In genomic region chr14:89276424-89276975, GRCh38 we compare ENCODE assay signal across 7 cellular contexts.
DNase-seq lines count a peak whose midpoint lies in the region; ATAC-seq and TF ChIP-seq lines count a peak whose summit lies in the region.

No MANE protein-coding gene starts in this region.

- TF ChIP-seq EP300 in sigmoid colon (IDR thresholded peaks at IDR 0.05): no peak

- H3K36me3 ChIP-seq in esophagus squamous epithelium (peaks cover 0 to 50% (median 0%) of the 10 kb centered on the region in 3 donors), sigmoid colon (peaks cover 0 to 11% (median 0%) of the 10 kb centered on the region in 4 donors)

- no peak overlapping the region for H3K4me3 ChIP-seq in esophagus squamous epithelium
- no peak overlapping the region for H3K4me3 ChIP-seq in sigmoid colon

- TF ChIP-seq POLR2A in GM19193 (IDR thresholded peaks at IDR 0.05; ENCODE audit: extremely low read depth, insufficient read depth, insufficient read length) (peak; percentile 57), esophagus squamous epithelium (IDR thresholded peaks at IDR 0.05) (no peak), sigmoid colon (IDR thresholded peaks at IDR 0.05) (no peak)

- 57 to 80% methylated on average over 3 of the region's 3 CpGs for WGBS in esophagus squamous epithelium, 2 donors
- WGBS in sigmoid colon, 2 donors: 57 to 80% methylated on average over 3 of the region's 3 CpGs

- DNase-seq in UCSD-AML1 (lab: John Stamatoyannopoulos, UW; ENCODE audit: unreplicated experiment) (peak; percentile 30), kidney tubule cell (ENCODE audit: low spot score) (peak; percentile 94), esophagus squamous epithelium (lab: John Stamatoyannopoulos, UW) (no peak), GOT3 (lab: John Stamatoyannopoulos, UW) (no peak), sigmoid colon (no peak)

- intact Hi-C loops in esophagus squamous epithelium (cut with DNase I): no loop called here
- intact Hi-C loops in sigmoid colon (cut with DNase I): no loop called here

- peak; percentile 93 for ATAC-seq in HG02981 (IDR thresholded peaks at IDR 0.05; ENCODE audit: unreplicated experiment)

- H3K9me3 ChIP-seq in esophagus squamous epithelium: no peaks in the 10 kb centered on the region
- H3K9me3 ChIP-seq in sigmoid colon: no peaks in the 10 kb centered on the region

- H3K4me1 ChIP-seq in esophagus squamous epithelium (peaks cover 0 to 38% (median 5%) of the 10 kb centered on the region in 3 donors), sigmoid colon (peaks cover 0 to 15% (median 10%) of the 10 kb centered on the region in 4 donors)

- no peak for TF ChIP-seq CTCF in esophagus squamous epithelium (IDR thresholded peaks at IDR 0.05)
- TF ChIP-seq CTCF in sigmoid colon (IDR thresholded peaks at IDR 0.05): no peak

- H3K27me3 ChIP-seq in esophagus squamous epithelium (no peaks in the 10 kb centered on the region), sigmoid colon (no peaks in the 10 kb centered on the region)

- H3K27ac ChIP-seq in esophagus squamous epithelium (no peak overlapping the region), sigmoid colon (no peak overlapping the region)

Comparison
In these comparisons a context has a peak if more than half of its experiments do, and no peak if none do; other contexts are left out.
1. DNase-seq: peak in UCSD-AML1 (single experiment) and kidney tubule cell (single experiment); none in esophagus squamous epithelium (single experiment), GOT3 (single experiment) and sigmoid colon (single experiment).